4 cellular contexts compared by ENCODE assay signal in the genomic region with DNA sequence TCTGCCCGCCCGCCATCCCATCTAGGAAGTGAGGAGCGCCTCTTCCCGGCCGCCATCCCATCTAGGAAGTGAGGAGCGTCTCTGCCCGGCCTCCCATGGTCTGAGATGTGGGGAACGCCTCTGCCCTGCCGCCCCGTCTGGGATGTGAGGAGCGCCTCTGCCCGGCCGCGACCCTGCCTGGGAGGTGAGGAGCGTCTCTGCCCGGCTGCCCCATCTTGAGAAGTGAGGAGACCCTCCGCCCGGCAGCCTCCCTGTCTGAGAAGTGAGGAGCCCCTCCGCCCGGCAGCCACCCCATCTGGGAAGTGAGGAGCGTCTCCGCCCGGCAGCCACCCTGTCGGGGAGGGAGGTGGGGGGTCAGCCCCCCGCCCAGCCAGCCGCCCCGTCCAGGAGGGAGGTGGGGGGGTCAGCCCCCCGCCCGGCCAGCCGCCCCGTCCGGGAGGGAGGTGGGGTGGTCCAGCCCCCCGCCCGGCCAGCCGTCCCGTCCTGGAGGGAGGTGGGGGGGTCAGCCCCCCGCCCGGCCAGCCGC. TPM values are rescaled to one million over a fixed set of nuclear protein-coding genes. Genes with fewer than 3 reads are reported as not detected.
DNase-seq lines count a peak whose midpoint lies in the region; ATAC-seq lines count a peak whose summit lies in the region.
"Not testable (repeated sequence)": the region's sequence is repeated elsewhere in the genome, so short reads cannot be mapped to it uniquely, and the experiment has no call there.
"Had no signal": no experiment of that assay in that cellular context is flagged by ENCODE, and none has a peak within 500 bp of the region (broad histone marks: within the 10 kb centered on the region; RNA-seq: fewer than 3 reads in every experiment).

No MANE protein-coding gene starts in this region.

- H3K27ac Mint-ChIP-seq in activated CD4-positive, alpha-beta memory T cell treated with anti-CD3 and anti-CD28 coated beads, Interleukin-2, amount 10 ng/mL, durations not matched to agents 7 days and 5 days: not testable (repeated sequence)

- not testable (repeated sequence) for H3K9me3 Mint-ChIP-seq in activated CD4-positive, alpha-beta memory T cell treated with anti-CD3 and anti-CD28 coated beads, Interleukin-2, amount 10 ng/mL, durations not matched to agents 7 days and 5 days

- not testable (repeated sequence) for H3K27me3 Mint-ChIP-seq in activated CD4-positive, alpha-beta memory T cell treated with anti-CD3 and anti-CD28 coated beads, Interleukin-2, amount 10 ng/mL, durations not matched to agents 7 days and 5 days

- POLR2A ChIA-PET in activated CD4-positive, alpha-beta memory T cell treated with anti-CD3 and anti-CD28 coated beads, Interleukin-2, amount 10 ng/mL, durations not matched to agents 7 days and 5 days (lab: Charles Lee): not testable (repeated sequence)

- peaks cover 18% of the 10 kb centered on the region for H3K4me1 Mint-ChIP-seq in activated CD4-positive, alpha-beta memory T cell treated with anti-CD3 and anti-CD28 coated beads, Interleukin-2, amount 10 ng/mL, durations not matched to agents 7 days and 5 days

- ATAC-seq in left lobe of liver: not testable (repeated sequence)

- CTCF ChIA-PET in activated CD4-positive, alpha-beta memory T cell treated with anti-CD3 and anti-CD28 coated beads, Interleukin-2, amount 10 ng/mL, durations not matched to agents 7 days and 5 days (lab: Charles Lee): not testable (repeated sequence)

- H3K36me3 Mint-ChIP-seq in activated CD4-positive, alpha-beta memory T cell treated with anti-CD3 and anti-CD28 coated beads, Interleukin-2, amount 10 ng/mL, durations not matched to agents 7 days and 5 days (ENCODE audit: low read depth): peaks cover 39% of the 10 kb centered on the region

- DNase-seq in activated CD4-positive, alpha-beta memory T cell treated with anti-CD3 and anti-CD28 coated beads, Interleukin-2, amount 10 ng/mL, durations not matched to agents 7 days and 5 days: peak; percentile 4
- peak; percentile 21 for DNase-seq in activated CD8-positive, alpha-beta memory T cell treated with anti-CD3 and anti-CD28 coated beads for 24 hours
- DNase-seq in left lobe of liver (ENCODE audit: low spot score): peak; percentile 40

- not testable (repeated sequence) for H3K4me3 Mint-ChIP-seq in activated CD4-positive, alpha-beta memory T cell treated with anti-CD3 and anti-CD28 coated beads, Interleukin-2, amount 10 ng/mL, durations not matched to agents 7 days and 5 days

RNA-seq across cellular contexts. Expression of a gene that starts 11.5 kb away (rescaled TPM):
- 10 to 100 TPM; 15.2 to 15.4 TPM for total RNA-seq in activated CD4-positive, alpha-beta memory T cell treated with anti-CD3 and anti-CD28 coated beads, Interleukin-2, amount 10 ng/mL, durations not matched to agents 7 days and 5 days
- 0.38 TPM for total RNA-seq in left lobe of liver
- total RNA-seq: CD8-positive, alpha-beta T cell had no signal

RNA-seq across cellular contexts. Expression of a gene that starts 11.8 kb away (rescaled TPM):
- 100 to 1,000 TPM; 243 to 251 TPM for total RNA-seq in activated CD4-positive, alpha-beta memory T cell treated with anti-CD3 and anti-CD28 coated beads, Interleukin-2, amount 10 ng/mL, durations not matched to agents 7 days and 5 days
- total RNA-seq in left lobe of liver: 3.3 TPM

Comparison
In these comparisons a context has a peak if more than half of its experiments do, and no peak if none do; other contexts are left out.
1. RNA of a gene that starts 11.5 kb away (total RNA-seq): 15.2 to 15.4 TPM in activated CD4-positive, alpha-beta memory T cell treated with anti-CD3 and anti-CD28 coated beads, Interleukin-2, amount 10 ng/mL, durations not matched to agents 7 days and 5 days; 0.38 TPM in left lobe of liver (single experiment); every median in the first group is over 10 times any median in the second.
2. RNA of a gene that starts 11.8 kb away (total RNA-seq): 243 to 251 TPM in activated CD4-positive, alpha-beta memory T cell treated with anti-CD3 and anti-CD28 coated beads, Interleukin-2, amount 10 ng/mL, durations not matched to agents 7 days and 5 days; 3.3 TPM in left lobe of liver (single experiment); every median in the first group is over 10 times any median in the second.
3. Peak in every context shown above with its lines, with median percentiles within 50 percentile points of each other: DNase-seq.